In the genomic region with DNA sequence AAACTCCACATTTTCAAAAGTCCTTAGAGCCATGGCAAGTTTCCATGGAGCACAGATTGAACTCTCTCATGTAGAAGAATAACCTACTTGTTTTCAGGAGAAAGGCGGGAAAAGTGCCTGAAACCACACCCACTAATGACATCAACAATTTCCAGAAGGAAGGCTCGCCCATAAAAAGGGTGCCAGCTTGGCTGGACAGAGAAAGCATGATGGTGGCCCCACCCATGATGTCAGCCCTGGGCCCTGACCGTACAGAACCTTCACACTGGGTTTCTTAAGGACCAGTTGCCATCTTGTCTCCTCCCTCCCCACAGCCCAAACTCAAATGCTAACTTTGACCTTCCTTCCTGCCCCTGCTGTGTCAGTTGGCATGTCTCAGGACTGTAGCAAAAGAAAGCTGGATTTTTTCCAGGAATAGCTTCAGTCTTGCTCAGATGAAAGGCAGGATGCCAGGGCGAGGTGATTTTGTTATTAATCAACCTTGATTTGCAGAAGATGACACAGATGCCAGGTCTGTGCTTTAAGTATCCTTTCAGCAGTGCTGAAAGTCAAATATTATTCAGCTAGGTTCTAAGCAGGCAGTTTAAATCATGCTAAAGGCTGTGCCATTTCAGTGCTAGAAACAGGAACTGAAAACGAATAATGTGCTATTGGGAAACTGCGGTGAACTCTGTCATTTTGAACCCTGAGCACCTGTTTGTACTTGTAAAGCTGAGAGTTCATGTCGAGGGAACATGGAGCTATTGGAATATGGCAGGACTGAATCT, we compare ENCODE assay signal across 9 cellular contexts.
A peak's percentile ranks its signal among the peaks of the same experiment; 100 is the strongest.
DNase-seq lines count a peak whose midpoint lies in the region; ATAC-seq and TF ChIP-seq lines count a peak whose summit lies in the region.
"Had no signal": no experiment of that assay in that cellular context is flagged by ENCODE, and none has a peak within 500 bp of the region (broad histone marks: within the 10 kb centered on the region; RNA-seq: fewer than 3 reads in every experiment).

No MANE protein-coding gene starts in this region.

- H3K9me2 ChIP-seq in SU-DHL-6 (replicated peaks; ENCODE audit: insufficient read depth, low read length): no peaks in the 10 kb centered on the region

- H3K9ac ChIP-seq in SU-DHL-6 (ENCODE audit: low read length): peak overlapping the region; percentile 57

- H3K27ac ChIP-seq in SU-DHL-6 (ENCODE audit: low read depth, low read length) (peak overlapping the region; percentile 96), muscle layer of duodenum (ENCODE audit: low read length) (peak overlapping the region; percentile 37)
- H3K27ac ChIP-seq: C4-2B had no signal

- H2AFZ ChIP-seq in SU-DHL-6 (ENCODE audit: low read depth, low read length, severe bottlenecking): peak overlapping the region; percentile 5

- H3K27me3 ChIP-seq in SU-DHL-6 (ENCODE audit: low read length) (no peaks in the 10 kb centered on the region), muscle layer of duodenum (ENCODE audit: low read depth, low read length) (no peaks in the 10 kb centered on the region)

- intact Hi-C loops in Right ventricle myocardium inferior (cut with DNase I): loop anchor here (10.0 kb wide), 1 partner anchor 504 kb away; no protein-coding TSS in a partner anchor
- intact Hi-C loops in cardiac septum (cut with DNase I): loop anchor here (10.0 kb wide), 1 partner anchor 494 kb away; no protein-coding TSS in a partner anchor

- ATAC-seq in Right ventricle myocardium inferior (peak; percentile 75), HG03095 (IDR thresholded peaks at IDR 0.05; ENCODE audit: unreplicated experiment) (peak; percentile 85)

- H3K36me3 ChIP-seq in SU-DHL-6 (ENCODE audit: low read length) (no peaks in the 10 kb centered on the region), muscle layer of duodenum (ENCODE audit: control insufficient read depth in 1 of 2, insufficient read depth in 2 of 2, low read length in 2 of 2) (no peaks in the 10 kb centered on the region)

- DNase-seq in Right ventricle myocardium inferior (ENCODE audit: missing footprints) (peak; percentile 82), cardiac septum (ENCODE audit: low spot score) (no peak), iPS-NIHi11 (ENCODE audit: low spot score) (no peak), Kasumi-1 (lab: John Stamatoyannopoulos, UW) (no peak), NCI-H2081 (lab: John Stamatoyannopoulos, UW) (no peak)

- no peaks in the 10 kb centered on the region for H4K20me1 ChIP-seq in SU-DHL-6 (ENCODE audit: low read depth, low read length)

- peaks cover 48% of the 10 kb centered on the region for H3F3A ChIP-seq in SU-DHL-6 (ENCODE audit: insufficient read depth)

- peaks cover 4 to 18% of the 10 kb centered on the region in 2 donors for H3K4me1 ChIP-seq in muscle layer of duodenum (ENCODE audit: control insufficient read depth in 1 of 2, insufficient read depth in 2 of 2, low read length in 2 of 2)

- TF ChIP-seq CTCF in SU-DHL-6 (IDR thresholded peaks at IDR 0.05; ENCODE audit: insufficient read depth, low read length, poor library complexity, severe bottlenecking): no peak

- no peaks in the 10 kb centered on the region for H3K79me2 ChIP-seq in SU-DHL-6 (ENCODE audit: insufficient read depth, low read length)

- H3K4me3 ChIP-seq in SU-DHL-6 (ENCODE audit: insufficient read depth, low read length, poor library complexity, severe bottlenecking) (peak overlapping the region; percentile 27), muscle layer of duodenum (ENCODE audit: low read depth in 1 of 2, low read length in 2 of 2) (no peak overlapping the region)

- peak overlapping the region; percentile 61 for H3K4me2 ChIP-seq in SU-DHL-6 (ENCODE audit: low read depth, low read length, poor library complexity, severe bottlenecking)

- H3K9me3 ChIP-seq in SU-DHL-6 (ENCODE audit: insufficient read depth, low read length) (no peaks in the 10 kb centered on the region), muscle layer of duodenum (ENCODE audit: control insufficient read depth in 1 of 2, low read length in 2 of 2) (no peaks in the 10 kb centered on the region)
